Comparison of ENCODE assay signal across 1 cellular context in genomic region chr4:129093173-129093974, GRCh38.
A peak's percentile ranks its signal among the peaks of the same experiment; 100 is the strongest.
TF ChIP-seq lines count a peak whose summit lies in the region.

TSS of gene SCLT1 (minus strand) at chr4:129093539. CDS start at chr4:129093103, 436 bp downstream.

TF ChIP-seq in K562, 482 proteins besides CTCF, POLR2A, EP300 and RAD21 (continued from another document and continues in another):
- TF ChIP-seq ZBTB2 (IDR thresholded peaks at IDR 0.05) (peak; percentile 98), E2F4 (CRISPR knock-in tag; IDR thresholded peaks at IDR 0.05; ENCODE audit: low read depth) (peak; percentile 92), ZSCAN29 (IDR thresholded peaks at IDR 0.05) (peak; percentile 84), ZNF124 (CRISPR knock-in tag; IDR thresholded peaks at IDR 0.05) (no peak), FOXJ2 (tag; IDR thresholded peaks at IDR 0.05) (no peak; the same call in 1 of the 2 replicates), ZNF79 (CRISPR knock-in tag; IDR thresholded peaks at IDR 0.05; ENCODE audit: low read depth) (no peak), COPS2 (conservative IDR thresholded peaks at IDR 0.05) (no peak), POLR2AphosphoS2 (IDR thresholded peaks at IDR 0.05; ENCODE audit: low read length) (no peak), TRIM24 (IDR thresholded peaks at IDR 0.05) (peak in 1 of 2 experiments; percentile 35; a peak in 1 of 4 replicates), ZNF280B (CRISPR knock-in tag; IDR thresholded peaks at IDR 0.05) (no peak), CBFA2T2 (conservative IDR thresholded peaks at IDR 0.05) (no peak), MXD1 (CRISPR knock-in tag; IDR thresholded peaks at IDR 0.05; ENCODE audit: borderline replicate concordance, poor library complexity, severe bottlenecking) (no peak), SRSF7 (optimal IDR thresholded peaks at IDR 0.05; ENCODE audit: low read depth, low read length) (no peak), PRMT5 (CRISPR knock-in tag; IDR thresholded peaks at IDR 0.05) (no peak), CREB3 (tag; conservative IDR thresholded peaks at IDR 0.05; ENCODE audit: low read depth) (no peak), CUX1 (CRISPR knock-in tag; IDR thresholded peaks at IDR 0.05) (no peak), TSC22D4 (tag; IDR thresholded peaks at IDR 0.05) (no peak), U2AF2 (optimal IDR thresholded peaks at IDR 0.05; ENCODE audit: low read depth, low read length) (no peak), BACH1 (tag; IDR thresholded peaks at IDR 0.05) (no peak), ZNF407 (IDR thresholded peaks at IDR 0.05; ENCODE audit: low read depth) (no peak), PKNOX1 (IDR thresholded peaks at IDR 0.05) (peak; percentile 92), XRCC4 (IDR thresholded peaks at IDR 0.05; ENCODE audit: extremely low read depth, insufficient read depth, insufficient read length) (no peak), ZNF239 (CRISPR knock-in tag; IDR thresholded peaks at IDR 0.05) (no peak), ETV5 (CRISPR knock-in tag; IDR thresholded peaks at IDR 0.05; ENCODE audit: low read depth) (peak; percentile 80), ZC3H8 (IDR thresholded peaks at IDR 0.05) (no peak), CREB3L1 (IDR thresholded peaks at IDR 0.05; ENCODE audit: borderline replicate concordance, low read depth) (peak; percentile 64; the same call in 1 of the 2 replicates)
